In genomic region chr12:6771091-6771495, GRCh38 we compare ENCODE assay signal across 3 cellular contexts.
TF ChIP-seq lines count a peak whose summit lies in the region.

No MANE protein-coding gene starts in this region.

TF ChIP-seq in A549, 52 proteins besides CTCF, POLR2A, EP300 and RAD21:
- no peak for TF ChIP-seq HES2 (IDR thresholded peaks at IDR 0.05)
- TF ChIP-seq KDM5A (IDR thresholded peaks at IDR 0.05) = no peak
- TF ChIP-seq ATOH8 (CRISPR knock-in tag; IDR thresholded peaks at IDR 0.05; ENCODE audit: low read depth) = no peak
- TF ChIP-seq FOXS1 (CRISPR knock-in tag; IDR thresholded peaks at IDR 0.05) = no peak
- no peak for TF ChIP-seq SMC3 (IDR thresholded peaks at IDR 0.05)

TF ChIP-seq in HEK293, 187 proteins besides CTCF, POLR2A, EP300 and RAD21:
- TF ChIP-seq ZNF645 (tag by site-specific recombination; IDR thresholded peaks at IDR 0.05) (no peak), ZNF600 (tag by site-specific recombination; IDR thresholded peaks at IDR 0.05) (peak; percentile 54; the same call in 1 of the 2 replicates)

TF ChIP-seq in HEK293T, 16 proteins besides CTCF, POLR2A, EP300 and RAD21:
- TF ChIP-seq FOXM1 (IDR thresholded peaks at IDR 0.05; ENCODE audit: borderline replicate concordance) (no peak), BHLHE40 (IDR thresholded peaks at IDR 0.05; ENCODE audit: borderline replicate concordance) (no peak), LEF1 (IDR thresholded peaks at IDR 0.05; ENCODE audit: borderline replicate concordance) (no peak), ELF4 (IDR thresholded peaks at IDR 0.05) (no peak), SUZ12 (IDR thresholded peaks at IDR 0.05) (no peak), ZNF384 (IDR thresholded peaks at IDR 0.05) (no peak), FOXA1 (IDR thresholded peaks at IDR 0.05) (no peak), TARDBP (IDR thresholded peaks at IDR 0.05) (no peak), PKNOX1 (IDR thresholded peaks at IDR 0.05) (no peak), L3MBTL2 (conservative IDR thresholded peaks at IDR 0.05) (no peak), ARNT (IDR thresholded peaks at IDR 0.05) (no peak), SP1 (IDR thresholded peaks at IDR 0.05) (no peak), FOXK2 (IDR thresholded peaks at IDR 0.05) (no peak), CTBP1 (IDR thresholded peaks at IDR 0.05; ENCODE audit: borderline replicate concordance) (no peak)
